ENCODE assay signal across 17 cellular contexts in the genomic region with DNA sequence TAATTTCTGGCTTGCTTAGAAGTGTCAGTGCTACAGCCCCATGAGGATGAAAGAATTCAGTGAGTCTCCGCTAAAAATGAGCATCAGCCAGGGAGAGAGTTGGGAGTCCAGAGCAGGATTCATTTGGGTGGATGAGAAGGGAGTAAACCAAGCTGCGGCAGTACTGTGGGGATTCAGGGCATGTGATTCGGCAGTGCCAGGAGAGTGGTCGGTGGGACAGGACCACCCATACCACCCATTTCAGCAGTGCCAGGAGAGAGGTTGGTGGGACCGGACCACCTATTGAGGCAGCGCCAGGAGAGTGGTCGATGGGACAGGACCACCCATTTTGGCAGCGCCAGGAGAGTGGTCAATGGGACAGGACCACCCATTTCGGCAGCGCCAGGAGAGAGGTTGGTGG.
DNase-seq lines count a peak whose midpoint lies in the region; ATAC-seq and TF ChIP-seq lines count a peak whose summit lies in the region.
"Had no signal": no experiment of that assay in that cellular context is flagged by ENCODE, and none has a peak within 500 bp of the region (broad histone marks: within the 10 kb centered on the region; RNA-seq: fewer than 3 reads in every experiment).

No MANE protein-coding gene starts in this region.

- CTCF ChIA-PET in activated CD4-positive, alpha-beta T cell treated with anti-CD3 and anti-CD28 coated beads, Interleukin-2, amount 10 ng/mL, durations not matched to agents 7 days and 5 days (lab: Charles Lee): interaction anchor here (0.7 to 1.3 kb wide), 3 partner anchors 9 to 21 kb away, joined by 3 to 4 read pairs (median 3); no protein-coding TSS in a partner anchor

- no peaks in the 10 kb centered on the region for H3K36me3 ChIP-seq in Peyer's patch
- H3K36me3 ChIP-seq in gastroesophageal sphincter: no peaks in the 10 kb centered on the region
- no peaks in the 10 kb centered on the region for H3K36me3 ChIP-seq in stomach

- POLR2A ChIA-PET in activated CD4-positive, alpha-beta T cell treated with anti-CD3 and anti-CD28 coated beads, Interleukin-2, amount 10 ng/mL, durations not matched to agents 7 days and 5 days (lab: Charles Lee): no interaction called here

- peaks cover 8% of the 10 kb centered on the region for H3K9me3 Mint-ChIP-seq in activated CD4-positive, alpha-beta T cell treated with anti-CD3 and anti-CD28 coated beads, Interleukin-2, amount 10 ng/mL, durations not matched to agents 7 days and 5 days
- H3K9me3 Mint-ChIP-seq: natural killer cell; stimulated activated effector memory CD8-positive, alpha-beta T cell treated with anti-CD3 and anti-CD28 coated beads, Interleukin-12 subunit alpha, Interleukin-12 subunit beta, amount 100 ng/mL, for 72 hours had no signal

- no peak overlapping the region for H3K4me3 Mint-ChIP-seq in activated CD4-positive, alpha-beta T cell treated with anti-CD3 and anti-CD28 coated beads, Interleukin-2, amount 10 ng/mL, durations not matched to agents 7 days and 5 days
- H3K4me3 Mint-ChIP-seq: natural killer cell; stimulated activated effector memory CD8-positive, alpha-beta T cell treated with anti-CD3 and anti-CD28 coated beads, Interleukin-12 subunit alpha, Interleukin-12 subunit beta, amount 100 ng/mL, for 72 hours had no signal

- peaks cover 64% of the 10 kb centered on the region for H3K4me1 Mint-ChIP-seq in activated CD4-positive, alpha-beta T cell treated with anti-CD3 and anti-CD28 coated beads, Interleukin-2, amount 10 ng/mL, durations not matched to agents 7 days and 5 days

- H3K27ac ChIP-seq in Peyer's patch (peak overlapping the region; percentile 83 to 99 (median 91)), gastroesophageal sphincter (peak overlapping the region; percentile 15 to 91 (median 88)), stomach (peak overlapping the region in 4 of 5 donors; percentile 61 to 88 (median 84))
- H3K27ac ChIP-seq: A549 had no signal

- TF ChIP-seq POLR2A in Peyer's patch (IDR thresholded peaks at IDR 0.05): no peak
- TF ChIP-seq POLR2A in gastroesophageal sphincter (IDR thresholded peaks at IDR 0.05): no peak
- no peak for TF ChIP-seq POLR2A in stomach (IDR thresholded peaks at IDR 0.05)

- H3K4me1 ChIP-seq in Peyer's patch (peaks cover 0 to 34% (median 21%) of the 10 kb centered on the region in 4 donors), gastroesophageal sphincter (peaks cover 3 to 91% (median 16%) of the 10 kb centered on the region in 3 donors), stomach (peaks cover 0 to 56% (median 31%) of the 10 kb centered on the region in 4 donors)
- H3K4me1 ChIP-seq: A549 had no signal

- ATAC-seq in gastroesophageal sphincter: no peak
- ATAC-seq: A549; HCT116; natural killer cell; stimulated activated effector memory CD8-positive, alpha-beta T cell treated with anti-CD3 and anti-CD28 coated beads, Interleukin-12 subunit alpha, Interleukin-12 subunit beta, amount 100 ng/mL, for 72 hours had no signal

- H3K27me3 ChIP-seq in Peyer's patch (no peaks in the 10 kb centered on the region), gastroesophageal sphincter (no peaks in the 10 kb centered on the region), stomach (peaks cover 0 to 19% (median 6%) of the 10 kb centered on the region in 3 donors)

- no peak for TF ChIP-seq EP300 in gastroesophageal sphincter (IDR thresholded peaks at IDR 0.05)
- no peak for TF ChIP-seq EP300 in stomach (IDR thresholded peaks at IDR 0.05)

- H3K27me3 Mint-ChIP-seq in activated CD4-positive, alpha-beta T cell treated with anti-CD3 and anti-CD28 coated beads, Interleukin-2, amount 10 ng/mL, durations not matched to agents 7 days and 5 days: no peaks in the 10 kb centered on the region

- peaks cover 29% of the 10 kb centered on the region for H3K36me3 Mint-ChIP-seq in activated CD4-positive, alpha-beta T cell treated with anti-CD3 and anti-CD28 coated beads, Interleukin-2, amount 10 ng/mL, durations not matched to agents 7 days and 5 days (ENCODE audit: low read depth)

- TF ChIP-seq CTCF in Peyer's patch (IDR thresholded peaks at IDR 0.05) (no peak), gastroesophageal sphincter (IDR thresholded peaks at IDR 0.05) (no peak), stomach (IDR thresholded peaks at IDR 0.05) (no peak)

- no peaks in the 10 kb centered on the region for H3K9me3 ChIP-seq in Peyer's patch
- no peaks in the 10 kb centered on the region for H3K9me3 ChIP-seq in gastroesophageal sphincter
- peaks cover 0 to 13% (median 0%) of the 10 kb centered on the region in 4 donors for H3K9me3 ChIP-seq in stomach
- H3K9me3 ChIP-seq: A549 had no signal

- no peak for DNase-seq in activated CD4-positive, alpha-beta T cell treated with anti-CD3 and anti-CD28 coated beads, Interleukin-2, amount 10 ng/mL, durations not matched to agents 7 days and 5 days
- no peak for DNase-seq in activated CD4-positive, alpha-beta T cell treated with anti-CD3 and anti-CD28 coated beads, Interleukin-2, amount 50 U/mL, for 1 hour
- DNase-seq in Peyer's patch: no peak
- DNase-seq in stomach: no peak
- no peak for DNase-seq in midbrain (lab: John Stamatoyannopoulos, UW)
- DNase-seq in NCI-H1694 treated with DMSO at 0.1 percent for 48 hours (lab: John Stamatoyannopoulos, UW): no peak
- no peak for DNase-seq in DMS53 (lab: John Stamatoyannopoulos, UW)
- DNase-seq: erythroblast; natural killer cell; NCI-H2171; NK-92 treated with Interleukin-12 subunit alpha and Interleukin-12 subunit beta, amount 100 ng/mL, for 24 hours; SHP77 treated with DMSO at 0.1 percent for 48 hours; stimulated activated CD4-positive, alpha-beta T cell treated with anti-CD3 and anti-CD28 coated beads, Interleukin-4, amount 100 ng/mL, for 24 hours had no signal

- H3K4me3 ChIP-seq in Peyer's patch: no peak overlapping the region
- H3K4me3 ChIP-seq in gastroesophageal sphincter: no peak overlapping the region
- no peak overlapping the region for H3K4me3 ChIP-seq in stomach
- H3K4me3 ChIP-seq: A549 had no signal

- intact Hi-C loops in stomach (cut with DNase I; ENCODE audit: low total_unique reads): no loop called here

- peak overlapping the region; percentile 99 for H3K27ac Mint-ChIP-seq in activated CD4-positive, alpha-beta T cell treated with anti-CD3 and anti-CD28 coated beads, Interleukin-2, amount 10 ng/mL, durations not matched to agents 7 days and 5 days
- H3K27ac Mint-ChIP-seq: natural killer cell; stimulated activated effector memory CD8-positive, alpha-beta T cell treated with anti-CD3 and anti-CD28 coated beads, Interleukin-12 subunit alpha, Interleukin-12 subunit beta, amount 100 ng/mL, for 72 hours had no signal

- WGBS in gastroesophageal sphincter (ENCODE audit: low coverage in 1 of 2), 2 donors: 93 to 96% methylated on average over 5 to 10 of the region's 10 CpGs
- WGBS in stomach, 5 donors: 92 to 98% (median 96%) methylated on average over 10 of the region's 10 CpGs
